2 cellular contexts compared by ENCODE assay signal in genomic region chr7:44327981-44328380, GRCh38.
TF ChIP-seq lines count a peak whose summit lies in the region.

No MANE protein-coding gene starts in this region.

TF ChIP-seq in IMR-90, 13 proteins besides CTCF, POLR2A, EP300 and RAD21:
- no peak for TF ChIP-seq USF2 (IDR thresholded peaks at IDR 0.05; ENCODE audit: low read depth, low read length)
- no peak for TF ChIP-seq MAZ (IDR thresholded peaks at IDR 0.05; ENCODE audit: borderline replicate concordance, low read depth, low read length)
- TF ChIP-seq BHLHE40 (IDR thresholded peaks at IDR 0.05; ENCODE audit: low read depth, low read length): no peak
- no peak for TF ChIP-seq MAFK (IDR thresholded peaks at IDR 0.05; ENCODE audit: low read depth, low read length)
- TF ChIP-seq CEBPB (IDR thresholded peaks at IDR 0.05; ENCODE audit: low read depth, low read length): no peak
- TF ChIP-seq RFX5 (IDR thresholded peaks at IDR 0.05; ENCODE audit: low read depth, low read length): no peak
- no peak for TF ChIP-seq NFE2L2 (IDR thresholded peaks at IDR 0.05; ENCODE audit: low read depth, low read length)
- TF ChIP-seq CHD1 (IDR thresholded peaks at IDR 0.05; ENCODE audit: low read depth, low read length): no peak
- no peak for TF ChIP-seq FOS (IDR thresholded peaks at IDR 0.05; ENCODE audit: low read depth, low read length)
- no peak for TF ChIP-seq MXI1 (IDR thresholded peaks at IDR 0.05; ENCODE audit: borderline replicate concordance, low read depth, low read length)
- no peak for TF ChIP-seq SMC3 (IDR thresholded peaks at IDR 0.05; ENCODE audit: low read depth, low read length)
- TF ChIP-seq RCOR1 (IDR thresholded peaks at IDR 0.05; ENCODE audit: insufficient replicate concordance, low read length): no peak
- TF ChIP-seq ELK1 (IDR thresholded peaks at IDR 0.05; ENCODE audit: borderline replicate concordance, low read depth, low read length): no peak

TF ChIP-seq in K562, 482 proteins besides CTCF, POLR2A, EP300 and RAD21 (continued from another document):
- TF ChIP-seq SP2 (IDR thresholded peaks at IDR 0.05; ENCODE audit: extremely low read depth, low read depth, low read length, poor library complexity, severe bottlenecking) (no peak), RFX1 (IDR thresholded peaks at IDR 0.05) (peak; percentile 84)
